ENCODE assay signal across 19 cellular contexts in genomic region chr6:47179286-47179685, GRCh38.
"Had no signal": no experiment of that assay in that cellular context is flagged by ENCODE, and none has a peak within 500 bp of the region (broad histone marks: within the 10 kb centered on the region; RNA-seq: fewer than 3 reads in every experiment).

No MANE protein-coding gene starts in this region.

- H3K36me3 Mint-ChIP-seq: naive thymus-derived CD4-positive, alpha-beta T cell had no signal

- H3K9me3 Mint-ChIP-seq: endodermal cell; naive thymus-derived CD4-positive, alpha-beta T cell had no signal

- H3K4me3 Mint-ChIP-seq: endodermal cell; naive thymus-derived CD4-positive, alpha-beta T cell had no signal

- DNase-seq: cerebellar nuclear complex; colonic mucosa; dermis blood vessel endothelial cell; endodermal cell; erythroblast; heart right ventricle; hypothalamus; islet precursor cell; left ventricle myocardium inferior; mesendoderm; naive thymus-derived CD4-positive, alpha-beta T cell; posterior cingulate gyrus; sigmoid colon; stimulated activated CD4-positive, alpha-beta T cell treated with anti-CD3 and anti-CD28 coated beads, Interleukin-2, amount 100 ng/mL, for 48 hours; stimulated activated naive CD4-positive, alpha-beta T cell treated with Interleukin-2 at 50 U/mL for 16 hours; upper lobe of right lung had no signal

- H3K4me1 Mint-ChIP-seq: naive thymus-derived CD4-positive, alpha-beta T cell had no signal

- H3K9me3 ChIP-seq: colonic mucosa, heart right ventricle, left ventricle myocardium inferior, neutrophil, sigmoid colon, upper lobe of right lung had no signal

- H3K27ac Mint-ChIP-seq: endodermal cell; naive thymus-derived CD4-positive, alpha-beta T cell had no signal

- H3K4me3 ChIP-seq: colonic mucosa, heart right ventricle, left ventricle myocardium inferior, lung, sigmoid colon, smooth muscle cell, upper lobe of right lung had no signal

- H3K27ac ChIP-seq: colonic mucosa, heart right ventricle, left ventricle myocardium inferior, neutrophil, sigmoid colon, upper lobe of right lung had no signal

- ATAC-seq: heart right ventricle; naive thymus-derived CD4-positive, alpha-beta T cell; upper lobe of right lung had no signal

- H3K4me2 ChIP-seq: smooth muscle cell had no signal

- H3K36me3 ChIP-seq: colonic mucosa, heart right ventricle, left ventricle myocardium inferior, neutrophil, sigmoid colon, upper lobe of right lung had no signal

- H3K27me3 ChIP-seq: colonic mucosa, heart right ventricle, neutrophil, sigmoid colon, upper lobe of right lung had no signal

- H3K4me1 ChIP-seq: colonic mucosa, heart right ventricle, left ventricle myocardium inferior, sigmoid colon, upper lobe of right lung had no signal
